In the genomic region with DNA sequence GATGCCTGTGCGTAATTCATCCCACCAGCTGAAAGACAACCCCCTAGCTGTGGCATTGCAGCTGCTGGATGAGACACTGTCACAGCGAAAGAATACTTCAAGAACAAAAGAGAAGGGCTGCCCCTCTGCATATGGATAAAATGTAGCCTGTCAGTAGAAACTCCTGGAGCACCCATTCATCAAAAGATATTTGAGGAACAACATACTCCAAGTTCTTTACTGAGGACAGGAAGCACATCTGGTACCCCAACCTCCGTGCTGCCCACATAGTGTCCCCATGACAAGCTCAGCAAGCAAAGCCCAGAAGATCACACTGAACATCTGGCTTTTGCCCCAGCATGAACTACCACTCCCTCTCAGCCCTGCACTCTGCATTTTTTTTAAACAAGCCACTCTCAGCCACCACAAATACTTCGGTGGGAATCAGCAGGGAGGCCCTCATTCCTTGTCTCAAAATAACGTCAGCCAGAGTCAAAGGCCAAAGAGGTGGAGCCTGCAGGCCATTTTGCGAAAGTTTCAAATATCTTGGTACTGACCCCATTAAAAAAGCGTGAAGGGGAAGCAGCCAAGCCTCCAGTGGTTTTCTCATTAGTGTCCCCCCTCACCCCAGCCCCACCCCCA, we compare ENCODE assay signal across 8 cellular contexts. TPM values are rescaled to one million over a fixed set of nuclear protein-coding genes. Genes with fewer than 3 reads are reported as not detected.
A peak's percentile ranks its signal among the peaks of the same experiment; 100 is the strongest.
DNase-seq lines count a peak whose midpoint lies in the region; ATAC-seq and TF ChIP-seq lines count a peak whose summit lies in the region.

No MANE protein-coding gene starts in this region.

- peaks cover 0 to 55% of the 10 kb centered on the region in 2 donors for H3K4me1 ChIP-seq in right atrium auricular region

- DNase-seq in DMS79 treated with DMSO at 0.1 percent for 48 hours (lab: John Stamatoyannopoulos, UW) (peak; percentile 58), Kasumi-1 (lab: John Stamatoyannopoulos, UW) (peak; percentile 90 to 91), right atrium auricular region (ENCODE audit: low spot score) (peak; percentile 80), renal cortical epithelial cell (ENCODE audit: low read depth) (peak; percentile 72), G401 (ENCODE audit: low spot score) (no peak), NCI-H2081 treated with DMSO at 0.1 percent for 48 hours (lab: John Stamatoyannopoulos, UW) (no peak)
- DNase-seq in activated naive CD8-positive, alpha-beta T cell treated with anti-CD3 and anti-CD28 coated beads, Interleukin-2, amount 50 U/mL, for 24 hours, result peak; percentile 13
- no peak for DNase-seq in activated naive CD4-positive, alpha-beta T cell treated with anti-CD3 and anti-CD28 coated beads, Interleukin-2, amount 50 U/mL, for 72 hours (ENCODE audit: low spot score in 2 of 2)

- H3K4me3 ChIP-seq in right atrium auricular region, result peak overlapping the region; percentile 84 to 85

- H3K4me3 Mint-ChIP-seq in activated naive CD8-positive, alpha-beta T cell treated with anti-CD3 and anti-CD28 coated beads, Interleukin-2, amount 50 U/mL, for 24 hours, result peak overlapping the region; percentile 98

- H3K27ac Mint-ChIP-seq in activated naive CD8-positive, alpha-beta T cell treated with anti-CD3 and anti-CD28 coated beads, Interleukin-2, amount 50 U/mL, for 24 hours, result peak overlapping the region; percentile 93
- peak overlapping the region in 1 of 2 donors; percentile 94 for H3K27ac Mint-ChIP-seq in activated naive CD4-positive, alpha-beta T cell treated with anti-CD3 and anti-CD28 coated beads, Interleukin-2, amount 50 U/mL, for 72 hours

- H3K27ac ChIP-seq in right atrium auricular region, result peak overlapping the region; percentile 93 to 98

- in situ Hi-C loops in G401 (cut with HindIII; ENCODE audit: low sequenced_read_pairs), result no loop called here

- no peak for TF ChIP-seq CTCF in right atrium auricular region (IDR thresholded peaks at IDR 0.05)

- H3K36me3 Mint-ChIP-seq in activated naive CD8-positive, alpha-beta T cell treated with anti-CD3 and anti-CD28 coated beads, Interleukin-2, amount 50 U/mL, for 24 hours (ENCODE audit: low read depth), result peaks cover 20% of the 10 kb centered on the region
- peaks cover 17 to 18% of the 10 kb centered on the region in 2 donors for H3K36me3 Mint-ChIP-seq in activated naive CD4-positive, alpha-beta T cell treated with anti-CD3 and anti-CD28 coated beads, Interleukin-2, amount 50 U/mL, for 72 hours

- no peaks in the 10 kb centered on the region for H3K36me3 ChIP-seq in right atrium auricular region

- H3K4me1 Mint-ChIP-seq in activated naive CD8-positive, alpha-beta T cell treated with anti-CD3 and anti-CD28 coated beads, Interleukin-2, amount 50 U/mL, for 24 hours, result peaks cover 59% of the 10 kb centered on the region

- H3K9me3 Mint-ChIP-seq in activated naive CD8-positive, alpha-beta T cell treated with anti-CD3 and anti-CD28 coated beads, Interleukin-2, amount 50 U/mL, for 24 hours, result no peaks in the 10 kb centered on the region
- no peaks in the 10 kb centered on the region for H3K9me3 Mint-ChIP-seq in activated naive CD4-positive, alpha-beta T cell treated with anti-CD3 and anti-CD28 coated beads, Interleukin-2, amount 50 U/mL, for 72 hours

- no peaks in the 10 kb centered on the region for H3K27me3 ChIP-seq in right atrium auricular region

- no peaks in the 10 kb centered on the region for H3K27me3 Mint-ChIP-seq in activated naive CD8-positive, alpha-beta T cell treated with anti-CD3 and anti-CD28 coated beads, Interleukin-2, amount 50 U/mL, for 24 hours

- H3K9me3 ChIP-seq in right atrium auricular region, result no peaks in the 10 kb centered on the region

- no peak for ATAC-seq in activated naive CD8-positive, alpha-beta T cell treated with anti-CD3 and anti-CD28 coated beads, Interleukin-2, amount 50 U/mL, for 24 hours
- ATAC-seq in activated naive CD4-positive, alpha-beta T cell treated with anti-CD3 and anti-CD28 coated beads, Interleukin-2, amount 50 U/mL, for 72 hours, result no peak

RNA-seq across cellular contexts. Expression of a gene that starts 1.7 kb away (rescaled TPM):
- total RNA-seq in right atrium auricular region (10 to 100 TPM; 25.6 to 39.6 TPM), renal cortical epithelial cell (17.0 and 30.1 TPM in 2 replicates)
- 2.3 and 4.1 TPM in 2 replicates for total RNA-seq in G401 (2014; rRNA removed; shearing (Covaris generic))
- 10 to 100 TPM; 20.2 to 27.1 TPM for total RNA-seq in activated naive CD4-positive, alpha-beta T cell treated with anti-CD3 and anti-CD28 coated beads, Interleukin-2, amount 50 U/mL, for 72 hours

Comparison
In these comparisons a context has a peak if more than half of its experiments do, and no peak if none do; other contexts are left out.
1. DNase-seq: peak in DMS79 treated with DMSO at 0.1 percent for 48 hours (single experiment), Kasumi-1 (2 of 2), activated naive CD8-positive, alpha-beta T cell treated with anti-CD3 and anti-CD28 coated beads, Interleukin-2, amount 50 U/mL, for 24 hours (single experiment), right atrium auricular region (single experiment) and renal cortical epithelial cell (single experiment); none in G401 (single experiment), activated naive CD4-positive, alpha-beta T cell treated with anti-CD3 and anti-CD28 coated beads, Interleukin-2, amount 50 U/mL, for 72 hours (0 of 2) and NCI-H2081 treated with DMSO at 0.1 percent for 48 hours (single experiment).